ENCODE assay signal across 20 cellular contexts in the genomic region with DNA sequence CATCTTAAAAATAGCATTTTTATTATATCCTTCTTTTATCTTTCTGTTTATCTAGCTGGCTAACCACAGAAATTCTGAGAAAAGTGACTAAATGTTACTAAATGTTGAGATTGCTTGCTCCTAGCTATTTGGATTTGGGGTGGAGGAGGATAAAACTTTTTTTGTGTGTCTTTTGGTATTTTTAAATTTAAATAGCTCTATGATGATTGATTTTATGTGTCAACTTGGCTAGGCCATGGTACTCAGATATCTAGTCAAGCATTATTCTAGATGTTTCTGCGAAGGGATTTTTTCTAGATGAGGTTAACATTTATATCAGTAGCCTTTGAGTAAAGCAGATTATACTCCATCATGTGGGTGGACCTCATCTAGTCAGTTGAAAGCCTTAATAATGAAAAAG.
DNase-seq lines count a peak whose midpoint lies in the region; ATAC-seq and TF ChIP-seq lines count a peak whose summit lies in the region.
"Had no signal": no experiment of that assay in that cellular context is flagged by ENCODE, and none has a peak within 500 bp of the region (broad histone marks: within the 10 kb centered on the region; RNA-seq: fewer than 3 reads in every experiment).

No MANE protein-coding gene starts in this region.

- H3K9ac ChIP-seq in fibroblast of lung (ENCODE audit: insufficient read depth, low read length) (no peak overlapping the region), skeletal muscle satellite cell (ENCODE audit: low read depth, low read length) (peak overlapping the region; percentile 61)
- H3K9ac ChIP-seq: neural progenitor cell had no signal

- H3K27ac ChIP-seq in fibroblast of lung (ENCODE audit: insufficient read depth, low read length) (peak overlapping the region; percentile 28), foreskin keratinocyte (no peak overlapping the region), brain microvascular endothelial cell (no peak overlapping the region)
- H3K27ac ChIP-seq: dorsolateral prefrontal cortex, neural progenitor cell had no signal

- no peaks in the 10 kb centered on the region for H3K27me3 ChIP-seq in fibroblast of lung (ENCODE audit: control insufficient read depth, insufficient read depth, low read length)
- H3K27me3 ChIP-seq in skeletal muscle satellite cell (ENCODE audit: control insufficient read depth, insufficient read depth, low read length), result no peaks in the 10 kb centered on the region
- no peaks in the 10 kb centered on the region for H3K27me3 ChIP-seq in foreskin keratinocyte
- H3K27me3 ChIP-seq in brain microvascular endothelial cell (replicated peaks), result no peaks in the 10 kb centered on the region
- H3K27me3 ChIP-seq: MG63, neural progenitor cell had no signal

- no peak for ATAC-seq in foreskin keratinocyte
- ATAC-seq in GM19023 (IDR thresholded peaks at IDR 0.05; ENCODE audit: unreplicated experiment), result no peak
- ATAC-seq: HCT116 had no signal

- H3K4me2 ChIP-seq in fibroblast of lung (ENCODE audit: extremely low read depth, insufficient read depth, low read length) (peak overlapping the region; percentile 23), skeletal muscle satellite cell (ENCODE audit: low read length) (peak overlapping the region; percentile 61)
- H3K4me2 ChIP-seq: neural progenitor cell had no signal

- H3K4me3 ChIP-seq in fibroblast of lung (replicated peaks in 1 of 4; ENCODE audit: control extremely low read depth in 1 of 4, insufficient read depth in 1 of 4, low read depth in 3 of 4, low read length in 4 of 4) (no peak overlapping the region), skeletal muscle satellite cell (ENCODE audit: low read length) (no peak overlapping the region), brain microvascular endothelial cell (ENCODE audit: low read depth, low read length) (no peak overlapping the region)
- H3K4me3 ChIP-seq: dorsolateral prefrontal cortex, MG63, neural progenitor cell had no signal

- H3K36me3 ChIP-seq in fibroblast of lung (ENCODE audit: control insufficient read depth, insufficient read depth, low read length) (no peaks in the 10 kb centered on the region), skeletal muscle satellite cell (ENCODE audit: insufficient read depth, low read length) (no peaks in the 10 kb centered on the region), brain microvascular endothelial cell (replicated peaks) (no peaks in the 10 kb centered on the region)
- H3K36me3 ChIP-seq: MG63, neural progenitor cell had no signal

- H3K4me1 ChIP-seq in fibroblast of lung (ENCODE audit: control insufficient read depth, extremely low read depth, insufficient read depth, low read length) (peaks cover 9% of the 10 kb centered on the region), skeletal muscle satellite cell (ENCODE audit: control insufficient read depth, insufficient read depth, low read length) (peaks cover 66% of the 10 kb centered on the region), foreskin keratinocyte (no peaks in the 10 kb centered on the region)

- in situ Hi-C loops in brain microvascular endothelial cell (cut with HindIII; ENCODE audit: low pct_ligation_motif_present, low sequenced_read_pairs), result no loop called here

- TF ChIP-seq CTCF in fibroblast of lung (conservative IDR thresholded peaks at IDR 0.05 in 1 of 2, IDR thresholded peaks at IDR 0.05 in 1 of 2; ENCODE audit: low read depth in 1 of 2, low read length in 2 of 2) (no peak), foreskin keratinocyte (conservative IDR thresholded peaks at IDR 0.05) (no peak), brain microvascular endothelial cell (IDR thresholded peaks at IDR 0.05; ENCODE audit: low read depth, low read length, missing control alignments) (no peak)

- no peaks in the 10 kb centered on the region for H4K20me1 ChIP-seq in fibroblast of lung (ENCODE audit: control insufficient read depth, extremely low read depth, insufficient read depth, low read length)

- no peaks in the 10 kb centered on the region for H3K9me3 ChIP-seq in fibroblast of lung (ENCODE audit: control insufficient read depth, insufficient read depth, low read depth, low read length)
- H3K9me3 ChIP-seq in skeletal muscle satellite cell (replicated peaks; ENCODE audit: low read length), result no peaks in the 10 kb centered on the region
- H3K9me3 ChIP-seq: MG63 had no signal

- peak; percentile 59 for DNase-seq in GM03348 (ENCODE audit: low spot score)
- DNase-seq in RPMI7951 (ENCODE audit: low read depth), result peak; percentile 42
- DNase-seq in fibroblast of lung (ENCODE audit: low read depth in 2 of 2), result peak; percentile 75 to 94
- no peak for DNase-seq in foreskin keratinocyte
- no peak for DNase-seq in brain microvascular endothelial cell
- DNase-seq in SW480 (ENCODE audit: low spot score), result no peak
- DNase-seq: activated CD4-positive, alpha-beta T cell treated with anti-CD3 and anti-CD28 coated beads for 1 hour; COR-L47; DND-41; dorsolateral prefrontal cortex; erythroblast; head of caudate nucleus; MG63; Right ventricle myocardium superior; stimulated activated CD4-positive, alpha-beta T cell treated with anti-CD3 and anti-CD28 coated beads, Interleukin-12 subunit alpha, Interleukin-12 subunit beta, amount 100 ng/mL, for 4 hours; SW 1271 had no signal

- no peaks in the 10 kb centered on the region for H3K79me2 ChIP-seq in fibroblast of lung (ENCODE audit: control insufficient read depth, insufficient read depth, low read length)

- no peak overlapping the region for H2AFZ ChIP-seq in fibroblast of lung (ENCODE audit: low read length)
- H2AFZ ChIP-seq: neural progenitor cell had no signal

Comparison
In these comparisons a context has a peak if more than half of its experiments do, and no peak if none do; other contexts are left out.
1. DNase-seq: peak in GM03348 (single experiment), RPMI7951 (single experiment) and fibroblast of lung (2 of 2); none in foreskin keratinocyte (0 of 2), brain microvascular endothelial cell (single experiment) and SW480 (single experiment).